12 cellular contexts compared by ENCODE assay signal in genomic region chr13:113205428-113205931, GRCh38. TPM values are rescaled to one million over a fixed set of nuclear protein-coding genes. Genes with fewer than 3 reads are reported as not detected.
A peak's percentile ranks its signal among the peaks of the same experiment; 100 is the strongest.
DNase-seq lines count a peak whose midpoint lies in the region; ATAC-seq and TF ChIP-seq lines count a peak whose summit lies in the region.
"Had no signal": no experiment of that assay in that cellular context is flagged by ENCODE, and none has a peak within 500 bp of the region (broad histone marks: within the 10 kb centered on the region; RNA-seq: fewer than 3 reads in every experiment).

No MANE protein-coding gene starts in this region.

- POLR2A ChIA-PET in SK-N-SH (lab: Yijun Ruan, JAX) (no interaction called here), PC-3 (lab: Charles Lee; ENCODE audit: unreplicated experiment) (no interaction called here)

- DNase-seq in SK-N-SH = no peak
- DNase-seq in PC-3 = peak; percentile 16
- DNase-seq in dedifferentiated amniotic fluid mesenchymal stem cell (ENCODE audit: extremely low spot score) = peak; percentile 28
- DNase-seq in osteoblast (ENCODE audit: insufficient read length, low spot score, missing footprints) = no peak
- DNase-seq in SK-N-DZ (ENCODE audit: low spot score) = no peak
- DNase-seq in DMS53 (lab: John Stamatoyannopoulos, UW) = no peak
- DNase-seq: ACHN, foreskin melanocyte had no signal

- CTCF ChIA-PET in SK-N-SH (lab: Yijun Ruan, JAX) = no interaction called here
- CTCF ChIA-PET in PC-3 (lab: Charles Lee) = no interaction called here

- no peak for TF ChIP-seq CTCF in SK-N-SH (IDR thresholded peaks at IDR 0.05)
- no peak for TF ChIP-seq CTCF in PC-3 (conservative IDR thresholded peaks at IDR 0.05; ENCODE audit: low read depth, low read length)
- TF ChIP-seq CTCF in osteoblast (IDR thresholded peaks at IDR 0.05; ENCODE audit: extremely low read depth, low read depth, low read length) = no peak

- peak overlapping the region; percentile 5; the same call in 1 of the 2 replicates for H3K4me2 ChIP-seq in SK-N-SH
- peak overlapping the region; percentile 31 for H3K4me2 ChIP-seq in PC-3 (ENCODE audit: low read length)
- H3K4me2 ChIP-seq in osteoblast (ENCODE audit: insufficient read depth, low read length) = peak overlapping the region; percentile 29

- H3K9me2 ChIP-seq in SK-N-SH (no peaks in the 10 kb centered on the region), PC-3 (replicated peaks; ENCODE audit: low read length) (no peaks in the 10 kb centered on the region)

- TF ChIP-seq EP300 in SK-N-SH (IDR thresholded peaks at IDR 0.05; ENCODE audit: borderline replicate concordance in 1 of 2, low read depth in 1 of 2, low read length in 1 of 2) = no peak

- H3K36me3 ChIP-seq in SK-N-SH (replicated peaks in 1 of 2; ENCODE audit: control insufficient read depth in 1 of 2, insufficient read depth in 2 of 2, low read length in 1 of 2) = peaks cover 7 to 24% of the 10 kb centered on the region in 2 experiments
- 0 out of 2 replicates have a peak, but pooled peaks cover 3% of the 10 kb centered on the region for H3K36me3 ChIP-seq in PC-3 (ENCODE audit: low read depth, low read length)
- no peaks in the 10 kb centered on the region for H3K36me3 ChIP-seq in osteoblast (ENCODE audit: insufficient read depth, low read length)

- H3K4me3 ChIP-seq in SK-N-SH (ENCODE audit: low read depth in 2 of 2, low read length in 1 of 2) (no peak overlapping the region), PC-3 (ENCODE audit: low read length) (no peak overlapping the region), osteoblast (ENCODE audit: insufficient read depth, low read length) (no peak overlapping the region)
- H3K4me3 ChIP-seq: lung had no signal

- WGBS in SK-N-SH (ENCODE audit: low lambda C conversion rate) = 87% methylated on average over 5 of the region's 5 CpGs

- no peak overlapping the region for H2AFZ ChIP-seq in SK-N-SH (ENCODE audit: low read depth)
- no peak overlapping the region for H2AFZ ChIP-seq in PC-3 (ENCODE audit: low read length)
- H2AFZ ChIP-seq in osteoblast (ENCODE audit: low read length) = no peak overlapping the region

- H4K20me1 ChIP-seq in SK-N-SH (ENCODE audit: insufficient read depth) (peaks cover 40% of the 10 kb centered on the region), PC-3 (ENCODE audit: low read length) (peaks cover 11% of the 10 kb centered on the region; the same call in 1 of the 2 replicates), osteoblast (ENCODE audit: insufficient read depth, low read length) (peaks cover 37% of the 10 kb centered on the region)

- ATAC-seq in SK-N-SH treated with all-trans-retinoic acid at 6 μM for 48 hours (no peak), PC-3 (no peak), HG02571 (IDR thresholded peaks at IDR 0.05; ENCODE audit: unreplicated experiment) (no peak)

- H3K4me1 ChIP-seq in SK-N-SH (ENCODE audit: control insufficient read depth in 1 of 2, insufficient read depth in 2 of 2, low read depth in 1 of 2, low read length in 1 of 2) (peaks cover 1 to 27% of the 10 kb centered on the region in 2 experiments; a peak in 3 of 4 replicates), PC-3 (ENCODE audit: insufficient read depth, low read length) (peaks cover 24% of the 10 kb centered on the region), osteoblast (ENCODE audit: insufficient read depth, low read length) (peaks cover 30% of the 10 kb centered on the region)

- H3K79me2 ChIP-seq in SK-N-SH (ENCODE audit: insufficient read depth) = peaks cover 87% of the 10 kb centered on the region
- peaks cover 87% of the 10 kb centered on the region for H3K79me2 ChIP-seq in PC-3 (ENCODE audit: low read length)
- H3K79me2 ChIP-seq in osteoblast (ENCODE audit: insufficient read depth, low read length) = peaks cover 90% of the 10 kb centered on the region

- no peak for TF ChIP-seq RAD21 in SK-N-SH (IDR thresholded peaks at IDR 0.05; ENCODE audit: low read length)

- no peaks in the 10 kb centered on the region for H3K9me3 ChIP-seq in SK-N-SH
- no peaks in the 10 kb centered on the region for H3K9me3 ChIP-seq in PC-3 (ENCODE audit: low read length)
- no peaks in the 10 kb centered on the region for H3K9me3 ChIP-seq in osteoblast (ENCODE audit: low read depth, low read length)

- no TSS peak for BruUV-seq in PC-3 (replicated peaks; lab: Mats Ljungman, UMichigan)

- no peak overlapping the region for H3K9ac ChIP-seq in SK-N-SH
- H3K9ac ChIP-seq in PC-3 (ENCODE audit: low read length) = no peak overlapping the region

- intact Hi-C loops in PC-3 (cut with micrococcal nuclease) = no loop called here

- H3K27me3 ChIP-seq in SK-N-SH (ENCODE audit: insufficient read depth) (no peaks in the 10 kb centered on the region), PC-3 (ENCODE audit: low read length) (no peaks in the 10 kb centered on the region), osteoblast (ENCODE audit: insufficient read depth, low read length) (no peaks in the 10 kb centered on the region)

- H3F3A ChIP-seq in SK-N-SH (replicated peaks; ENCODE audit: insufficient read depth) = peaks cover 9% of the 10 kb centered on the region
- no peaks in the 10 kb centered on the region for H3F3A ChIP-seq in PC-3 (ENCODE audit: low read length, unreplicated experiment)

- no peak overlapping the region for H3K27ac ChIP-seq in SK-N-SH (ENCODE audit: low read depth in 2 of 2, low read length in 1 of 2)
- no peak overlapping the region for H3K27ac ChIP-seq in PC-3 (ENCODE audit: low read length)
- H3K27ac ChIP-seq in osteoblast (ENCODE audit: low read depth, low read length) = peak overlapping the region; percentile 16

TF ChIP-seq in SK-N-SH, 30 proteins besides CTCF, POLR2A, EP300 and RAD21 (continues in another document):
- TF ChIP-seq NRF1 (IDR thresholded peaks at IDR 0.05; ENCODE audit: low read depth, low read length) = no peak

TF ChIP-seq in SK-N-SH treated with all-trans-retinoic acid at 6 μM for 48 hours, 23 proteins besides CTCF, POLR2A, EP300 and RAD21 (continues in another document):
- TF ChIP-seq ARNTL (CRISPR knock-in tag; IDR thresholded peaks at IDR 0.05; ENCODE audit: borderline replicate concordance, low read depth) (no peak), ZNF565 (CRISPR knock-in tag; conservative IDR thresholded peaks at IDR 0.05; ENCODE audit: low read depth) (no peak), BACH2 (CRISPR knock-in tag; IDR thresholded peaks at IDR 0.05; ENCODE audit: borderline replicate concordance) (no peak), OSR1 (CRISPR knock-in tag; IDR thresholded peaks at IDR 0.05) (no peak), ZFP30 (CRISPR knock-in tag; IDR thresholded peaks at IDR 0.05) (no peak), SNAI2 (CRISPR knock-in tag; IDR thresholded peaks at IDR 0.05) (no peak), RARB (CRISPR knock-in tag; IDR thresholded peaks at IDR 0.05) (no peak), CREB5 (CRISPR knock-in tag; IDR thresholded peaks at IDR 0.05; ENCODE audit: low read depth) (no peak), TOX (CRISPR knock-in tag; IDR thresholded peaks at IDR 0.05; ENCODE audit: borderline replicate concordance) (no peak), ESRRG (CRISPR knock-in tag; IDR thresholded peaks at IDR 0.05) (no peak)
- TF ChIP-seq, protein P1, sequence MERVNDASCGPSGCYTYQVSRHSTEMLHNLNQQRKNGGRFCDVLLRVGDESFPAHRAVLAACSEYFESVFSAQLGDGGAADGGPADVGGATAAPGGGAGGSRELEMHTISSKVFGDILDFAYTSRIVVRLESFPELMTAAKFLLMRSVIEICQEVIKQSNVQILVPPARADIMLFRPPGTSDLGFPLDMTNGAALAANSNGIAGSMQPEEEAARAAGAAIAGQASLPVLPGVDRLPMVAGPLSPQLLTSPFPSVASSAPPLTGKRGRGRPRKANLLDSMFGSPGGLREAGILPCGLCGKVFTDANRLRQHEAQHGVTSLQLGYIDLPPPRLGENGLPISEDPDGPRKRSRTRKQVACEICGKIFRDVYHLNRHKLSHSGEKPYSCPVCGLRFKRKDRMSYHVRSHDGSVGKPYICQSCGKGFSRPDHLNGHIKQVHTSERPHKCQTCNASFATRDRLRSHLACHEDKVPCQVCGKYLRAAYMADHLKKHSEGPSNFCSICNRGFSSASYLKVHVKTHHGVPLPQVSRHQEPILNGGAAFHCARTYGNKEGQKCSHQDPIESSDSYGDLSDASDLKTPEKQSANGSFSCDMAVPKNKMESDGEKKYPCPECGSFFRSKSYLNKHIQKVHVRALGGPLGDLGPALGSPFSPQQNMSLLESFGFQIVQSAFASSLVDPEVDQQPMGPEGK (CRISPR knock-in tag; IDR thresholded peaks at IDR 0.05; ENCODE audit: borderline replicate concordance) = no peak

RNA-seq across cellular contexts. Expression of gene PCID2, which starts 3.0 kb away (rescaled TPM):
- polyA plus RNA-seq in SK-N-SH (2012; rRNA removed) = 69.8 and 105 TPM in 2 replicates
- polyA plus RNA-seq in SK-N-SH (2012; cell fraction: cytosol; rRNA removed) = 75.7 and 77.2 TPM in 2 replicates
- 115 and 163 TPM in 2 replicates for polyA plus RNA-seq in SK-N-SH (2012; cell fraction: nucleus; rRNA removed)
- total RNA-seq in PC-3 (2014; rRNA removed) = 35.1 and 39.4 TPM in 2 replicates
- 48.5 and 55.4 TPM in 2 replicates for total RNA-seq in osteoblast
- polyA plus RNA-seq in SK-N-DZ (2014; cell fraction: cytosol; rRNA removed) = 88.9 and 89.9 TPM in 2 replicates
- 160 and 166 TPM in 2 replicates for polyA plus RNA-seq in SK-N-DZ (2014; cell fraction: nucleus; rRNA removed)

RNA-seq across cellular contexts. Expression of gene CUL4A, which starts 3.9 kb away (rescaled TPM):
- polyA plus RNA-seq in SK-N-SH (2012; rRNA removed) = 44.5 and 51.2 TPM in 2 replicates
- 46.9 and 54.1 TPM in 2 replicates for polyA plus RNA-seq in SK-N-SH (2012; cell fraction: cytosol; rRNA removed)
- 98.2 and 109 TPM in 2 replicates for polyA plus RNA-seq in SK-N-SH (2012; cell fraction: nucleus; rRNA removed)
- total RNA-seq in PC-3 (2014; rRNA removed) (82.4 and 88.7 TPM in 2 replicates), osteoblast (128 TPM in 2 replicates)
- 68.6 and 84.7 TPM in 2 replicates for polyA plus RNA-seq in SK-N-DZ (2014; cell fraction: cytosol; rRNA removed)
- 77.7 and 99.6 TPM in 2 replicates for polyA plus RNA-seq in SK-N-DZ (2014; cell fraction: nucleus; rRNA removed)

RNA-seq across cellular contexts. Expression of gene PROZ, which starts 47.0 kb away (rescaled TPM):
- polyA plus RNA-seq in SK-N-SH (2012; rRNA removed) = not detected in 2 replicates
- not detected in 2 replicates for polyA plus RNA-seq in SK-N-SH (2012; cell fraction: cytosol; rRNA removed)
- polyA plus RNA-seq in SK-N-SH (2012; cell fraction: nucleus; rRNA removed) = not detected in 2 replicates
- total RNA-seq in PC-3 (2014; rRNA removed) (not detected in 2 replicates), osteoblast (not detected in 2 replicates)
- 0.07 TPM in 1 of 2 replicates, not detected in the other for polyA plus RNA-seq in SK-N-DZ (2014; cell fraction: cytosol; rRNA removed)
- polyA plus RNA-seq in SK-N-DZ (2014; cell fraction: nucleus; rRNA removed) = not detected in 2 replicates
- total RNA-seq: lung had no signal
- polyA plus RNA-seq: adipose tissue, lung had no signal

Comparison
In these comparisons a context has a peak if more than half of its experiments do, and no peak if none do; other contexts are left out.
1. DNase-seq: peak in PC-3 (single experiment) and dedifferentiated amniotic fluid mesenchymal stem cell (single experiment); none in SK-N-SH (single experiment), osteoblast (single experiment), SK-N-DZ (single experiment) and DMS53 (single experiment).
2. Peak in every context shown above with its lines, with median percentiles within 50 percentile points of each other: H3K4me2 ChIP-seq.